Comparison of ENCODE assay signal across 25 cellular contexts in genomic region chr14:101540481-101540880, GRCh38. TPM values are rescaled to one million over a fixed set of nuclear protein-coding genes. Genes with fewer than 3 reads are reported as not detected.
DNase-seq lines count a peak whose midpoint lies in the region; ATAC-seq, FAIRE-seq and TF ChIP-seq lines count a peak whose summit lies in the region.
"Had no signal": no experiment of that assay in that cellular context is flagged by ENCODE, and none has a peak within 500 bp of the region (broad histone marks: within the 10 kb centered on the region; RNA-seq: fewer than 3 reads in every experiment).

No MANE protein-coding gene starts in this region.

- TF ChIP-seq POLR2A in H1 (IDR thresholded peaks at IDR 0.05; ENCODE audit: control extremely low read depth in 1 of 2, low read depth in 2 of 2, low read length in 2 of 2): no peak

- no peak for TF ChIP-seq RAD21 in H1 (IDR thresholded peaks at IDR 0.05 in 1 of 2, conservative IDR thresholded peaks at IDR 0.05 in 1 of 2; ENCODE audit: low read depth in 2 of 2, low read length in 2 of 2)

- no peaks in the 10 kb centered on the region for H4K20me1 ChIP-seq in BLaER1 treated with 17β-estradiol and CSF1 and Interleukin-3, amounts not matched to agents 10 nM and 100 nM
- no peaks in the 10 kb centered on the region for H4K20me1 ChIP-seq in H1 (replicated peaks in 1 of 2; ENCODE audit: control insufficient read depth in 1 of 2, insufficient read depth in 2 of 2, low read length in 2 of 2)

- H3K4ac ChIP-seq in H1 (replicated peaks; ENCODE audit: insufficient read length, low read depth, low read length): no peak overlapping the region
- H3K4ac ChIP-seq in neuronal stem cell (ENCODE audit: low read length): no peak overlapping the region

- no peak overlapping the region for H3K18ac ChIP-seq in H1 (ENCODE audit: extremely low read depth, low read length)
- peak overlapping the region; percentile 89 for H3K18ac ChIP-seq in neuronal stem cell (ENCODE audit: low read length)

- TF ChIP-seq EP300 in H1 (IDR thresholded peaks at IDR 0.05; ENCODE audit: borderline replicate concordance in 1 of 2, low read depth in 2 of 2, low read length in 2 of 2): no peak

- no peak overlapping the region for H2BK5ac ChIP-seq in H1 (ENCODE audit: low read depth, low read length)
- H2BK5ac ChIP-seq in neuronal stem cell (ENCODE audit: low read length): peak overlapping the region; percentile 54

- intact Hi-C loops in left ventricle myocardium superior (cut with micrococcal nuclease): no loop called here
- intact Hi-C loops in left cardiac atrium (cut with DNase I): no loop called here
- intact Hi-C loops in lower lobe of right lung (cut with DNase I): no loop called here

- H3K9me3 ChIP-seq in BLaER1 treated with 17β-estradiol and CSF1 and Interleukin-3, amounts not matched to agents 10 nM and 100 nM (replicated peaks in 1 of 11): peaks cover 0 to 14% (median 6%) of the 10 kb centered on the region in 11 experiments; a peak in 9 of 22 replicates
- H3K9me3 ChIP-seq in H1 (ENCODE audit: insufficient read depth in 2 of 2, low read depth in 1 of 2, low read length in 1 of 2): no peaks in the 10 kb centered on the region
- H3K9me3 ChIP-seq in neuronal stem cell (replicated peaks in 1 of 2; ENCODE audit: control insufficient read depth in 2 of 2, insufficient read depth in 1 of 2, low read depth in 1 of 2, low read length in 2 of 2): peaks cover 0 to 6% of the 10 kb centered on the region in 2 donors
- H3K9me3 ChIP-seq in lower lobe of right lung: no peaks in the 10 kb centered on the region
- H3K9me3 ChIP-seq: BE2C had no signal

- no peak overlapping the region for H2BK20ac ChIP-seq in H1 (ENCODE audit: low read length)

- CTCF ChIA-PET in H1 (lab: Charles Lee; ENCODE audit: partially characterized antibody): interaction anchor here (0.7 to 1.6 kb wide), 5 partner anchors 19 to 88 kb away, joined by 3 to 4 read pairs (median 3); no protein-coding TSS in a partner anchor

- H3K23me2 ChIP-seq in H1 (ENCODE audit: low read depth, low read length): no peaks in the 10 kb centered on the region

- no peaks in the 10 kb centered on the region for H3K36me3 ChIP-seq in BLaER1 treated with 17β-estradiol and CSF1 and Interleukin-3, amounts not matched to agents 10 nM and 100 nM
- H3K36me3 ChIP-seq in H1 (ENCODE audit: control insufficient read depth in 2 of 4, insufficient read depth in 4 of 4, low read length in 3 of 4): no peaks in the 10 kb centered on the region
- no peaks in the 10 kb centered on the region for H3K36me3 ChIP-seq in neuronal stem cell (replicated peaks in 1 of 2; ENCODE audit: control insufficient read depth in 2 of 2, insufficient read depth in 2 of 2, low read length in 2 of 2)
- no peaks in the 10 kb centered on the region for H3K36me3 ChIP-seq in lower lobe of right lung
- H3K36me3 ChIP-seq: BE2C had no signal

- peak overlapping the region; percentile 44; the same call in 1 of the 2 replicates for H2AFZ ChIP-seq in H1 (ENCODE audit: low read length)
- H2AFZ ChIP-seq in neuronal stem cell (ENCODE audit: low read length): peak overlapping the region; percentile 14

- H4K8ac ChIP-seq in H1 (ENCODE audit: extremely low read depth, insufficient read depth, low read length) (peak overlapping the region; percentile 31; the same call in 1 of the 2 replicates), neuronal stem cell (ENCODE audit: low read depth, low read length) (no peak overlapping the region)

- 95% methylated on average over 8 of the region's 8 CpGs; no CpG with 5 or more reads in 1 of the 2 experiments for WGBS in H1 (ENCODE audit: extremely low coverage in 1 of 2, insufficient coverage in 1 of 2, insufficient read length in 1 of 2, insufficient replicate concordance in 2 of 2, low coverage in 1 of 2, low lambda C conversion rate in 2 of 2, missing lambda C conversion rate in 1 of 2), 2 experiments
- WGBS in neuronal stem cell (ENCODE audit: extremely low coverage in 2 of 2, insufficient read length in 2 of 2, insufficient replicate concordance in 1 of 2), 2 donors: no CpG with 5 or more reads among the region's 8 CpGs

- H2BK15ac ChIP-seq in H1 (ENCODE audit: low read length): no peak overlapping the region
- peak overlapping the region; percentile 79 for H2BK15ac ChIP-seq in neuronal stem cell (ENCODE audit: low read length)

- no peak overlapping the region for H4K91ac ChIP-seq in H1 (replicated peaks; ENCODE audit: insufficient read length, low read length)
- no peak overlapping the region for H4K91ac ChIP-seq in neuronal stem cell (ENCODE audit: low read depth, low read length, poor library complexity)

- H2BK12ac ChIP-seq in H1 (ENCODE audit: low read depth, low read length) (no peak overlapping the region), neuronal stem cell (ENCODE audit: low read length) (no peak overlapping the region)

- POLR2A ChIA-PET in H1 (lab: Charles Lee; ENCODE audit: partially characterized antibody): no interaction called here

- no peak overlapping the region for H3K14ac ChIP-seq in H1 (ENCODE audit: insufficient read length)
- peak overlapping the region; percentile 84 for H3K14ac ChIP-seq in neuronal stem cell (ENCODE audit: low read length)

- H3K4me3 ChIP-seq in BLaER1 treated with 17β-estradiol and CSF1 and Interleukin-3, amounts not matched to agents 10 nM and 100 nM: no peak overlapping the region
- no peak overlapping the region for H3K4me3 ChIP-seq in H1 (ENCODE audit: extremely low read depth in 1 of 4, insufficient read depth in 2 of 4, low read depth in 3 of 4, low read length in 4 of 4)
- no peak overlapping the region for H3K4me3 ChIP-seq in neuronal stem cell (ENCODE audit: low read length in 2 of 2)
- no peak overlapping the region for H3K4me3 ChIP-seq in lower lobe of right lung
- H3K4me3 ChIP-seq: A549, GM12878 had no signal

- H2BK120ac ChIP-seq in H1 (replicated peaks; ENCODE audit: low read depth, low read length): no peak overlapping the region
- no peak overlapping the region for H2BK120ac ChIP-seq in neuronal stem cell (ENCODE audit: low read depth, low read length)

- ATAC-seq in left ventricle myocardium superior (no peak), left cardiac atrium (no peak), lower lobe of right lung (no peak)
- ATAC-seq: A549; CD8-positive, alpha-beta T cell; GM12878 had no signal

- H3K79me2 ChIP-seq in H1 (ENCODE audit: control insufficient read depth in 1 of 2, insufficient read depth in 2 of 2, low read length in 2 of 2): no peaks in the 10 kb centered on the region

- H3K56ac ChIP-seq in H1 (replicated peaks; ENCODE audit: insufficient read length, low read depth, low read length): no peak overlapping the region

- peak; percentile 17 for DNase-seq in left ventricle myocardium superior
- no peak for DNase-seq in left cardiac atrium
- no peak for DNase-seq in H1 (ENCODE audit: low read depth in 1 of 2, low spot score in 2 of 2)
- DNase-seq in neuronal stem cell (ENCODE audit: low spot score): no peak
- DNase-seq in activated CD8-positive, alpha-beta memory T cell treated with anti-CD3 and anti-CD28 coated beads for 24 hours: no peak
- no peak for DNase-seq in lower lobe of right lung
- DNase-seq: 8988T; ACHN; AML-193; BE2C; CD4-positive, CD25-positive, alpha-beta regulatory T cell; CD8-positive, alpha-beta T cell; DMS 273 treated with DMSO at 0.1 percent for 48 hours; DMS79; EL; GDM1; GOT3; H7; HCEC 1CT had no signal

- TF ChIP-seq CTCF in H1 (IDR thresholded peaks at IDR 0.05; ENCODE audit: control extremely low read depth in 1 of 3, insufficient read depth in 1 of 3, low read depth in 1 of 3, low read length in 3 of 3) (no peak), lower lobe of right lung (IDR thresholded peaks at IDR 0.05) (no peak)

- FAIRE-seq in H1 (lab: Jason Lieb, UNC): no peak
- FAIRE-seq: A549, D721Med, GM12878, GM19239 had no signal

- H3K27ac ChIP-seq in BLaER1 treated with 17β-estradiol and CSF1 and Interleukin-3, amounts not matched to agents 10 nM and 100 nM: peak overlapping the region in 2 of 11 experiments; percentile 13 to 25; a peak in 1 of 22 replicates
- H3K27ac ChIP-seq in H1 (ENCODE audit: low read depth, low read length) (no peak overlapping the region), neuronal stem cell (replicated peaks; ENCODE audit: low read length) (no peak overlapping the region), lower lobe of right lung (no peak overlapping the region)
- H3K27ac ChIP-seq: C4-2B had no signal

- H3K23ac ChIP-seq in H1 (ENCODE audit: insufficient read length): no peak overlapping the region
- no peak overlapping the region for H3K23ac ChIP-seq in neuronal stem cell (ENCODE audit: low read depth, low read length, poor library complexity)

- no peak overlapping the region for H4K5ac ChIP-seq in H1 (ENCODE audit: insufficient read length, low read depth, low read length)

- H3K4me2 ChIP-seq in BLaER1 treated with 17β-estradiol and CSF1 and Interleukin-3, amounts not matched to agents 10 nM and 100 nM: peak overlapping the region in 9 of 11 experiments; percentile 23 to 66 (median 49); a peak in 17 of 22 replicates
- H3K4me2 ChIP-seq in H1 (ENCODE audit: insufficient read depth in 1 of 2, low read depth in 2 of 2, low read length in 2 of 2): no peak overlapping the region
- H3K4me2 ChIP-seq in neuronal stem cell (ENCODE audit: insufficient read depth, low read length, poor library complexity, severe bottlenecking): no peak overlapping the region
- H3K4me2 ChIP-seq: A549 had no signal

- H3K4me1 ChIP-seq in BLaER1 treated with 17β-estradiol and CSF1 and Interleukin-3, amounts not matched to agents 10 nM and 100 nM: peaks cover 36 to 56% (median 51%) of the 10 kb centered on the region in 10 experiments
- H3K4me1 ChIP-seq in H1 (replicated peaks in 1 of 4; ENCODE audit: control insufficient read depth in 3 of 4, insufficient read depth in 4 of 4, low read length in 3 of 4): no peaks in the 10 kb centered on the region
- peaks cover 0 to 2% of the 10 kb centered on the region in 2 donors for H3K4me1 ChIP-seq in neuronal stem cell (ENCODE audit: control insufficient read depth in 2 of 2, insufficient read depth in 1 of 2, low read depth in 1 of 2, low read length in 2 of 2)
- H3K4me1 ChIP-seq in lower lobe of right lung: no peaks in the 10 kb centered on the region
- H3K4me1 ChIP-seq: BE2C had no signal

- 0 out of 22 replicates have a peak, but pooled peaks cover 0 to 16% (median 0%) of the 10 kb centered on the region in 11 experiments for H3K27me3 ChIP-seq in BLaER1 treated with 17β-estradiol and CSF1 and Interleukin-3, amounts not matched to agents 10 nM and 100 nM
- H3K27me3 ChIP-seq in H1 (replicated peaks in 1 of 4; ENCODE audit: control insufficient read depth in 3 of 4, extremely low read depth in 1 of 4, insufficient read depth in 3 of 4, low read length in 3 of 4) (no peaks in the 10 kb centered on the region), neuronal stem cell (ENCODE audit: control insufficient read depth in 3 of 3, insufficient read depth in 3 of 3, low read depth in 1 of 3, low read length in 3 of 3) (peaks cover 0 to 7% (median 3%) of the 10 kb centered on the region in 3 experiments), lower lobe of right lung (ENCODE audit: low read depth) (peaks cover 6% of the 10 kb centered on the region)
- H3K27me3 ChIP-seq: BE2C had no signal

- H3K79me1 ChIP-seq in H1 (ENCODE audit: low read depth, low read length) (no peaks in the 10 kb centered on the region), neuronal stem cell (ENCODE audit: low read depth, low read length) (no peaks in the 10 kb centered on the region)

- H2AK5ac ChIP-seq in H1 (ENCODE audit: low read depth, low read length) (no peak overlapping the region), neuronal stem cell (ENCODE audit: low read depth, low read length) (peak overlapping the region; percentile 20)

- peak overlapping the region in 1 of 11 experiments; percentile 5; a peak in 1 of 22 replicates for H3K9ac ChIP-seq in BLaER1 treated with 17β-estradiol and CSF1 and Interleukin-3, amounts not matched to agents 10 nM and 100 nM
- H3K9ac ChIP-seq in H1 (replicated peaks in 1 of 4; ENCODE audit: extremely low read depth in 1 of 4, low read depth in 3 of 4, low read length in 3 of 4) (no peak overlapping the region), neuronal stem cell (ENCODE audit: low read depth, low read length, poor library complexity) (no peak overlapping the region)

RNA-seq across cellular contexts. Expression of gene DIO3, which starts 20.8 kb away (rescaled TPM):
- total RNA-seq in left ventricle myocardium superior (0.15 TPM), left cardiac atrium (1 to 10 TPM in 1 of 2 donors, under 1 TPM in 1; 0.37 to 1.1 TPM), lower lobe of right lung (1.9 TPM)
- total RNA-seq in H1 (2021; fragmentation: NEBNext Ultra II Directional; extraction: Animal tissue kit (Norgen Biotek cat#: 25700)): 0.19 TPM in 2 replicates
- 0.17 and 0.33 TPM in 2 replicates for polyA plus RNA-seq in H1 (2011; rRNA removed)
- 0.41 TPM for polyA plus RNA-seq in H1 (2011; cell fraction: cytosol; rRNA removed)
- polyA plus RNA-seq in H1 (2011; cell fraction: nucleus; rRNA removed): 0.80 TPM
- polyA plus RNA-seq in H1 (2012, experiment 1 of 2): 0.13 to 0.27 TPM (median 0.20 TPM) in 4 replicates
- polyA plus RNA-seq in H1 (2012, experiment 2 of 2): 0.29 TPM
- polyA plus RNA-seq in H1 (2013, experiment 1 of 2): 0.06 TPM
- polyA plus RNA-seq in H1 (2013, experiment 2 of 2): 0.26 TPM
- 0.46 and 1.3 TPM in 2 replicates for polyA minus RNA-seq in H1 (2011; rRNA and poly(A)+ RNA removed)
- polyA minus RNA-seq in H1 (2011; cell fraction: cytosol; rRNA and poly(A)+ RNA removed): not detected
- polyA minus RNA-seq in H1 (2011; cell fraction: nucleus; rRNA and poly(A)+ RNA removed): 7.1 TPM
- polyA plus RNA-seq in neuronal stem cell (2013, experiment 1 of 2): 8.3 TPM
- 7.9 TPM for polyA plus RNA-seq in neuronal stem cell (2013, experiment 2 of 2)
- total RNA-seq: CD4-positive, CD25-positive, alpha-beta regulatory T cell; CD8-positive, alpha-beta T cell; GM12878 had no signal
- polyA plus RNA-seq: CD4-positive, CD25-positive, alpha-beta regulatory T cell; GM12878 had no signal

Comparison
In these comparisons a context has a peak if more than half of its experiments do, and no peak if none do; other contexts are left out.
1. H3K4me2 ChIP-seq: peak in BLaER1 treated with 17β-estradiol and CSF1 and Interleukin-3, amounts not matched to agents 10 nM and 100 nM (9 of 11); none in H1 (0 of 2) and neuronal stem cell (single experiment).